Comparison of ENCODE assay signal across 8 cellular contexts in the genomic region with DNA sequence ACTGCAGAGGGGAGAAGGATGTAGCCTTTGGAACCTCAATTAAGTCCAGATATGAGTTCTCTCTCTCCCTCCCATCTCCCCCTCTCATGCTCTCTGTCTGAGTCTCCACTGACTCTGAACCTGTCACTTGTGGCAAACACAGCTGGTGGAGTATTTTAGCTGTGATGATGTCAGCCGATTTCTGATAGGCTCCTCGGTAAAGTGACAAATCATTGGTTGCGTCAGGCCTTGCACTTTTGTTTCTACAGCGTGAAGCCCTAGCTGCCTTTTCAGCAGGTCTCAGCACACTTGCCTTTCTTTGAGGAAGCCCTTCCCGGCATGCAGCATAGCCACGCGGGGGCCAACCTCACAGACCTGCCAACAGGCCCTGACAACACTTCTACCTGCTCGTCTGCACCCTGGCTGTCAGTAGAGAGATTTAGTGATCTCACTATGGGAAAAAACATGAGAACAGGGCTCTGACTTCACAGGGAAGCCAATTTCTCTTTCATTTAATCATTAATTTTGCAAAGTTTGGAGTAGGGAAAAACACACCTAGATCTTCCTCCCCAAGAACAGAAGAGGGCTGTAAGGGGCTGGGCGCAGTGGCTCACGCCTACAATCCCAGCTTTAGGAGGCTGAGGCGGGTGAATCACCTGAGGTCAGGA.
A peak's percentile ranks its signal among the peaks of the same experiment; 100 is the strongest.
DNase-seq lines count a peak whose midpoint lies in the region; ATAC-seq and TF ChIP-seq lines count a peak whose summit lies in the region.

No MANE protein-coding gene starts in this region.

- H3K4me3 ChIP-seq in HL-60 (replicated peaks; ENCODE audit: insufficient read depth, low read length): no peak overlapping the region
- H3K4me3 ChIP-seq in SJSA1: no peak overlapping the region
- no peak overlapping the region for H3K4me3 ChIP-seq in PC-9

- peak overlapping the region; percentile 65 for H3K4me3 Mint-ChIP-seq in activated naive CD8-positive, alpha-beta T cell treated with anti-CD3 and anti-CD28 coated beads, Interleukin-2, amount 10 ng/mL, durations not matched to agents 7 days and 5 days
- peak overlapping the region; percentile 68 to 84 (median 76) for H3K4me3 Mint-ChIP-seq in immature natural killer cell

- no peaks in the 10 kb centered on the region for H3K79me2 ChIP-seq in PC-9 (ENCODE audit: low read depth)

- peaks cover 17% of the 10 kb centered on the region for H3K36me3 Mint-ChIP-seq in activated naive CD8-positive, alpha-beta T cell treated with anti-CD3 and anti-CD28 coated beads, Interleukin-2, amount 10 ng/mL, durations not matched to agents 7 days and 5 days
- peaks cover 0 to 7% (median 3%) of the 10 kb centered on the region in 3 donors for H3K36me3 Mint-ChIP-seq in immature natural killer cell

- peaks cover 7% of the 10 kb centered on the region; the same call in 1 of the 2 replicates for H3F3A ChIP-seq in PC-9 (ENCODE audit: insufficient read depth, low read depth)

- peaks cover 53% of the 10 kb centered on the region for H3K4me1 Mint-ChIP-seq in activated naive CD8-positive, alpha-beta T cell treated with anti-CD3 and anti-CD28 coated beads, Interleukin-2, amount 10 ng/mL, durations not matched to agents 7 days and 5 days
- peaks cover 73 to 77% of the 10 kb centered on the region in 2 donors for H3K4me1 Mint-ChIP-seq in immature natural killer cell

- peaks cover 18% of the 10 kb centered on the region for H3K36me3 ChIP-seq in SJSA1
- no peaks in the 10 kb centered on the region for H3K36me3 ChIP-seq in PC-9 (ENCODE audit: low read depth)

- H3K4me2 ChIP-seq in PC-9: no peak overlapping the region

- peak; percentile 73 for ATAC-seq in GM21360 (IDR thresholded peaks at IDR 0.05; ENCODE audit: unreplicated experiment)
- ATAC-seq in activated naive CD8-positive, alpha-beta T cell treated with anti-CD3 and anti-CD28 coated beads, Interleukin-2, amount 10 ng/mL, durations not matched to agents 7 days and 5 days (ENCODE audit: low read depth): peak; percentile 79

- no peaks in the 10 kb centered on the region for H3K9me2 ChIP-seq in PC-9 (ENCODE audit: insufficient read depth)

- H3K27me3 Mint-ChIP-seq in activated naive CD8-positive, alpha-beta T cell treated with anti-CD3 and anti-CD28 coated beads, Interleukin-2, amount 10 ng/mL, durations not matched to agents 7 days and 5 days: no peaks in the 10 kb centered on the region
- H3K27me3 Mint-ChIP-seq in immature natural killer cell (ENCODE audit: low read depth in 3 of 3): peaks cover 9 to 19% (median 17%) of the 10 kb centered on the region in 3 donors

- POLR2A ChIA-PET in activated naive CD8-positive, alpha-beta T cell treated with anti-CD3 and anti-CD28 coated beads, Interleukin-2, amount 10 ng/mL, durations not matched to agents 7 days and 5 days (lab: Charles Lee): interaction anchor here (0.6 to 1.5 kb wide), 7 partner anchors 9 to 446 kb away, joined by 3 to 8 read pairs (median 6); partner anchors contain the start of genes ATXN1 and MYLIP
- POLR2A ChIA-PET in PC-9 (lab: Charles Lee; ENCODE audit: unreplicated experiment): interaction anchor here (0.6 kb wide), 1 partner anchor 99 kb away, joined by 3 read pairs; no protein-coding TSS in a partner anchor

- no peaks in the 10 kb centered on the region for H3K9me3 ChIP-seq in SJSA1 (replicated peaks)
- no peaks in the 10 kb centered on the region for H3K9me3 ChIP-seq in PC-9 (ENCODE audit: insufficient read depth, low read depth)

- no peaks in the 10 kb centered on the region for H4K20me1 ChIP-seq in PC-9 (ENCODE audit: insufficient read depth)

- BruUV-seq in PC-9 (replicated peaks; lab: Mats Ljungman, UMichigan): no TSS peak

- H3K4me1 ChIP-seq in SJSA1 (replicated peaks) (peaks cover 48% of the 10 kb centered on the region), PC-9 (replicated peaks; ENCODE audit: insufficient read depth) (peaks cover 16% of the 10 kb centered on the region)

- CTCF ChIA-PET in PC-9 (lab: Charles Lee): no interaction called here

- H3K27ac ChIP-seq in HL-60 (replicated peaks): peak overlapping the region; percentile 26; the same call in 1 of the 2 replicates
- peak overlapping the region; percentile 30; the same call in 1 of the 2 replicates for H3K27ac ChIP-seq in SJSA1
- no peak overlapping the region for H3K27ac ChIP-seq in PC-9

- DNase-seq in COLO668 (lab: John Stamatoyannopoulos, UW; ENCODE audit: unreplicated experiment): peak; percentile 25
- peak; percentile 83 to 87 for DNase-seq in HL-60 (ENCODE audit: low read depth in 1 of 2, low spot score in 1 of 2)
- DNase-seq in SJSA1 (ENCODE audit: low read depth in 1 of 2, low spot score in 2 of 2): peak; percentile 21 to 56
- DNase-seq in activated naive CD8-positive, alpha-beta T cell treated with anti-CD3 and anti-CD28 coated beads, Interleukin-2, amount 10 ng/mL, durations not matched to agents 7 days and 5 days: peak; percentile 69
- peak; percentile 76 to 82 (median 77) for DNase-seq in immature natural killer cell
- DNase-seq in stimulated activated CD4-positive, alpha-beta T cell treated with anti-CD3 and anti-CD28 coated beads, Interleukin-15, amount 100 ng/mL, for 24 hours: peak; percentile 82
- no peak for DNase-seq in PC-9

- intact Hi-C loops in PC-9 (cut with micrococcal nuclease; ENCODE audit: unreplicated experiment): no loop called here

- H3K27me3 ChIP-seq in HL-60 (ENCODE audit: insufficient read depth, poor library complexity, severe bottlenecking) (no peaks in the 10 kb centered on the region), SJSA1 (replicated peaks) (no peaks in the 10 kb centered on the region), PC-9 (ENCODE audit: insufficient read depth, low read depth) (no peaks in the 10 kb centered on the region)

- H2AFZ ChIP-seq in PC-9: no peak overlapping the region

- H3K9me3 Mint-ChIP-seq in activated naive CD8-positive, alpha-beta T cell treated with anti-CD3 and anti-CD28 coated beads, Interleukin-2, amount 10 ng/mL, durations not matched to agents 7 days and 5 days: peaks cover 1% of the 10 kb centered on the region
- no peaks in the 10 kb centered on the region for H3K9me3 Mint-ChIP-seq in immature natural killer cell

- no peak for TF ChIP-seq CTCF in HL-60 (IDR thresholded peaks at IDR 0.05; ENCODE audit: insufficient read depth, low read length)
- TF ChIP-seq CTCF in PC-9 (conservative IDR thresholded peaks at IDR 0.05): no peak

- peak overlapping the region; percentile 88 for H3K27ac Mint-ChIP-seq in activated naive CD8-positive, alpha-beta T cell treated with anti-CD3 and anti-CD28 coated beads, Interleukin-2, amount 10 ng/mL, durations not matched to agents 7 days and 5 days
- H3K27ac Mint-ChIP-seq in immature natural killer cell: peak overlapping the region; percentile 89 to 96 (median 94)

Comparison
In these comparisons a context has a peak if more than half of its experiments do, and no peak if none do; other contexts are left out.
1. DNase-seq: peak in COLO668 (single experiment), HL-60 (2 of 2), SJSA1 (2 of 2), activated naive CD8-positive, alpha-beta T cell treated with anti-CD3 and anti-CD28 coated beads, Interleukin-2, amount 10 ng/mL, durations not matched to agents 7 days and 5 days (single experiment), immature natural killer cell (3 of 3) and stimulated activated CD4-positive, alpha-beta T cell treated with anti-CD3 and anti-CD28 coated beads, Interleukin-15, amount 100 ng/mL, for 24 hours (single experiment); none in PC-9 (0 of 2).